In genomic region chr17:752002-752619, GRCh38 we compare ENCODE assay signal across 8 cellular contexts.
DNase-seq lines count a peak whose midpoint lies in the region; ATAC-seq lines count a peak whose summit lies in the region.

Gene GEMIN4, minus strand, starts transcription at chr17:752264. Its CDS starts 122 bp downstream, at chr17:752142.

- H3K36me3 Mint-ChIP-seq in central memory CD8-positive, alpha-beta T cell (ENCODE audit: insufficient read depth): peaks cover 18% of the 10 kb centered on the region

- no peaks in the 10 kb centered on the region for H3K9me3 Mint-ChIP-seq in central memory CD8-positive, alpha-beta T cell

- DNase-seq in AG08396 (ENCODE audit: low spot score): peak; percentile 99
- DNase-seq in NCI-H2196 treated with DMSO at 0.1 percent for 48 hours (lab: John Stamatoyannopoulos, UW; ENCODE audit: unreplicated experiment): peak; percentile 28
- peak; percentile 95 for DNase-seq in activated CD4-positive, CD25-positive, alpha-beta regulatory T cell treated with anti-CD3 and anti-CD28 coated beads, Interleukin-2, amount 50 U/mL, for 16 hours (ENCODE audit: low read depth, low spot score)
- peak; percentile 95 to 100 for DNase-seq in central memory CD8-positive, alpha-beta T cell (ENCODE audit: low spot score in 2 of 2)
- DNase-seq in islet precursor cell: peak; percentile 98
- DNase-seq in stimulated activated CD4-positive, alpha-beta T cell treated with anti-CD3 and anti-CD28 coated beads, Interleukin-12 subunit alpha, Interleukin-12 subunit beta, amount 100 ng/mL, for 4 hours: peak; percentile 99

- peak within 1 kb of the TSS; percentile 94 for H3K27ac Mint-ChIP-seq in central memory CD8-positive, alpha-beta T cell (ENCODE audit: low read depth)

- H3K4me3 Mint-ChIP-seq in central memory CD8-positive, alpha-beta T cell: peak within 1 kb of the TSS; percentile 94

- H3K27me3 Mint-ChIP-seq in central memory CD8-positive, alpha-beta T cell: no peaks in the 10 kb centered on the region

- ATAC-seq in GM18867 (IDR thresholded peaks at IDR 0.05; ENCODE audit: unreplicated experiment): peak; percentile 82
- peak; percentile 82 for ATAC-seq in HG03097 (IDR thresholded peaks at IDR 0.05; ENCODE audit: low FRiP score, unreplicated experiment)
- ATAC-seq in central memory CD8-positive, alpha-beta T cell (replicated peaks; ENCODE audit: extremely low read depth, poor library complexity, severe bottlenecking): peak; percentile 87

- peaks cover 43% of the 10 kb centered on the region for H3K4me1 Mint-ChIP-seq in central memory CD8-positive, alpha-beta T cell

Comparison
In these comparisons a context has a peak if more than half of its experiments do, and no peak if none do; other contexts are left out.
1. Peak in every context shown above with its lines: DNase-seq and ATAC-seq.
2. DNase-seq: peak in every context shown above with its lines; median percentile 99 in AG08396; 99 in stimulated activated CD4-positive, alpha-beta T cell treated with anti-CD3 and anti-CD28 coated beads, Interleukin-12 subunit alpha, Interleukin-12 subunit beta, amount 100 ng/mL, for 4 hours; 98 in islet precursor cell; 98 in central memory CD8-positive, alpha-beta T cell; 95 in activated CD4-positive, CD25-positive, alpha-beta regulatory T cell treated with anti-CD3 and anti-CD28 coated beads, Interleukin-2, amount 50 U/mL, for 16 hours; 28 in NCI-H2196 treated with DMSO at 0.1 percent for 48 hours.